In the genomic region with DNA sequence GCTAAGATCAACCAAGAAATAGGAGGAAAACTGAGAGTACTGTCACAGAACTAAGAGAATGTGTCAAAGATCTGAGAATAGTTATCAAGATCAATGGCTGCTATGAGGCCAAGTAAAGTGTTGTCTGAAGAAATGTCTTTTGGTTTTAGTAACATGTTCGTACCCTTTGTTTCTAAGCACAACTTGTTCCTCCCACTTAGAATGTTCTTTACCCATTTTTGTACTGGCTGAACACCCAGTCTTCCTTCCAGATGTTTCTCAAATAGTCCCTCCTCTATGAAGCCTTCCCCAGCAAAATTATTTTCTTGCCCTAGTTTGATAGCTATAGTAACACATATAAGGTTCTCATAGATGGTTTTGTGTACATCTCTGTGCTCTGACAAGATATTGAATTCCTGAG, we compare ENCODE assay signal across 28 cellular contexts.
"Had no signal": no experiment of that assay in that cellular context is flagged by ENCODE, and none has a peak within 500 bp of the region (broad histone marks: within the 10 kb centered on the region; RNA-seq: fewer than 3 reads in every experiment).

No MANE protein-coding gene starts in this region.

- H3K4me3 ChIP-seq: adrenal gland, body of pancreas, breast epithelium had no signal

- DNase-seq: activated B cell treated with CpG ODN at 0.5 μM for 24 hours; activated CD4-positive, alpha-beta memory T cell treated with anti-CD3 and anti-CD28 coated beads for 36 hours; activated CD4-positive, alpha-beta T cell treated with anti-CD3 and anti-CD28 coated beads for 4 hours; activated CD4-positive, alpha-beta T cell treated with anti-CD3 and anti-CD28 coated beads, Interleukin-2, amount 10 ng/mL, durations not matched to agents 24 days and 14 days; activated CD4-positive, alpha-beta T cell treated with anti-CD3 and anti-CD28 coated beads, Interleukin-2, amount 50 U/mL, for 1 hour; activated CD4-positive, alpha-beta T cell treated with anti-CD3 and anti-CD28 coated beads, Interleukin-2, amount 50 U/mL, for 4 hours; activated CD4-positive, CD25-positive, alpha-beta regulatory T cell treated with anti-CD3 and anti-CD28 coated beads, Interleukin-2, amount 50 U/mL, for 72 hours; activated CD8-positive, alpha-beta memory T cell treated with anti-CD3 and anti-CD28 coated beads, Interleukin-2, amount 50 U/mL, for 4 hours; activated CD8-positive, alpha-beta T cell treated with anti-CD3 and anti-CD28 coated beads for 36 hours; activated effector memory CD4-positive, alpha-beta T cell treated with anti-CD3 and anti-CD28 coated beads, Interleukin-2, amount 50 U/mL, for 16 hours; activated gamma-delta T cell treated with Interleukin-2 at 50 U/mL for 16 hours; activated naive CD4-positive, alpha-beta T cell; activated naive CD4-positive, alpha-beta T cell treated with anti-CD3 and anti-CD28 coated beads for 36 hours; activated naive CD4-positive, alpha-beta T cell treated with anti-CD3 and anti-CD28 coated beads, Interleukin-2, amount 50 U/mL, for 16 hours; activated naive CD8-positive, alpha-beta T cell treated with anti-CD3 and anti-CD28 coated beads for 36 hours; activated T-cell treated with anti-CD3 and anti-CD28 coated beads for 4 hours; activated T-cell treated with anti-CD3 and anti-CD28 coated beads, Interleukin-2, amount 50 U/mL, for 1 hour; activated T-cell treated with anti-CD3 and anti-CD28 coated beads, Interleukin-2, amount 50 U/mL, for 4 hours; activated T-cell treated with anti-CD3 and anti-CD28 coated beads, Interleukin-2, amount 50 U/mL, for 72 hours; adrenal gland; amniotic stem cell; aorta; body of pancreas; brain microvascular endothelial cell; central memory CD4-positive, alpha-beta T cell; T-helper 2 cell; T-helper 9 cell had no signal

- H3K4me1 ChIP-seq: breast epithelium had no signal

- H3K27ac ChIP-seq: adrenal gland, body of pancreas, brain microvascular endothelial cell, breast epithelium had no signal

- H3K27me3 ChIP-seq: adrenal gland, body of pancreas, brain microvascular endothelial cell, breast epithelium had no signal

- H3K9me3 ChIP-seq: adrenal gland, body of pancreas, breast epithelium had no signal

- H3K36me3 ChIP-seq: adrenal gland, brain microvascular endothelial cell, breast epithelium had no signal
